ENCODE assay signal across 8 cellular contexts in genomic region chr7:27168265-27168947, GRCh38. TPM values are rescaled to one million over a fixed set of nuclear protein-coding genes. Genes with fewer than 3 reads are reported as not detected.
DNase-seq lines count a peak whose midpoint lies in the region; ATAC-seq, FAIRE-seq and TF ChIP-seq lines count a peak whose summit lies in the region.

No MANE protein-coding gene starts in this region.

- H3K4me1 ChIP-seq in astrocyte (ENCODE audit: insufficient read depth, low read length) (peaks cover 4% of the 10 kb centered on the region), neural progenitor cell (no peaks in the 10 kb centered on the region)

- H3K27ac ChIP-seq in astrocyte (ENCODE audit: low read depth, low read length) (no peak overlapping the region), neural progenitor cell (no peak overlapping the region)

- H3K4me3 Mint-ChIP-seq in astrocyte (ENCODE audit: unreplicated experiment) (no peak overlapping the region), neural progenitor cell (no peak overlapping the region)

- H3K79me2 ChIP-seq in astrocyte (ENCODE audit: insufficient read depth, low read length) = no peaks in the 10 kb centered on the region
- no peaks in the 10 kb centered on the region for H3K79me2 ChIP-seq in neural progenitor cell (ENCODE audit: low read depth)

- H2AFZ ChIP-seq in astrocyte (ENCODE audit: low read depth, low read length) (no peak overlapping the region), neural progenitor cell (replicated peaks) (no peak overlapping the region)

- H3K27ac Mint-ChIP-seq in astrocyte (ENCODE audit: unreplicated experiment) = peak overlapping the region; percentile 53
- H3K27ac Mint-ChIP-seq in neural progenitor cell = no peak overlapping the region

- H3K4me3 ChIP-seq in astrocyte (ENCODE audit: insufficient read depth, low read depth, low read length) = no peak overlapping the region
- H3K4me3 ChIP-seq in neural progenitor cell = no peak overlapping the region

- no peaks in the 10 kb centered on the region for H3K36me3 Mint-ChIP-seq in astrocyte (ENCODE audit: low read depth, unreplicated experiment)
- H3K36me3 Mint-ChIP-seq in neural progenitor cell = no peaks in the 10 kb centered on the region

- in situ Hi-C loops in KBM-7 (cut with MboI; ENCODE audit: low pct_unique_long_range_greater_than_20kb, low sequenced_read_pairs) = loop anchor here (25.0 kb wide), 1 partner anchor 1306 kb away; no protein-coding TSS in a partner anchor

- peaks cover 73% of the 10 kb centered on the region for H3K27me3 Mint-ChIP-seq in astrocyte (ENCODE audit: low read depth, unreplicated experiment)
- peaks cover 81% of the 10 kb centered on the region for H3K27me3 Mint-ChIP-seq in neural progenitor cell (ENCODE audit: insufficient read depth, low read depth)

- peaks cover 12% of the 10 kb centered on the region for H3K9me3 ChIP-seq in astrocyte (ENCODE audit: insufficient read depth, low read depth, low read length)
- H3K9me3 ChIP-seq in neural progenitor cell (ENCODE audit: low read depth) = no peaks in the 10 kb centered on the region

- H3F3A ChIP-seq in neural progenitor cell (ENCODE audit: low read depth) = no peaks in the 10 kb centered on the region

- DNase-seq in DMS79 treated with DMSO at 0.1 percent for 48 hours (lab: John Stamatoyannopoulos, UW) = peak; percentile 75
- DNase-seq in KBM-7 = peak; percentile 86
- DNase-seq in astrocyte (ENCODE audit: low read depth) = no peak
- peak; percentile 59 for DNase-seq in neural progenitor cell (ENCODE audit: low spot score)
- no peak for DNase-seq in SHP77 treated with DMSO at 0.1 percent for 48 hours (lab: John Stamatoyannopoulos, UW)
- no peak for DNase-seq in NCI-H1048 (lab: John Stamatoyannopoulos, UW)

- H3K4me1 Mint-ChIP-seq in astrocyte (ENCODE audit: low read depth, unreplicated experiment) = no peaks in the 10 kb centered on the region
- H3K4me1 Mint-ChIP-seq in neural progenitor cell = peaks cover 2% of the 10 kb centered on the region

- H3K9ac ChIP-seq in astrocyte (ENCODE audit: low read length) (no peak overlapping the region), neural progenitor cell (no peak overlapping the region)

- FAIRE-seq in astrocyte (lab: Jason Lieb, UNC) = no peak

- H3K36me3 ChIP-seq in astrocyte (ENCODE audit: insufficient read depth, low read length) (no peaks in the 10 kb centered on the region), neural progenitor cell (no peaks in the 10 kb centered on the region)

- H4K20me1 ChIP-seq in astrocyte (ENCODE audit: insufficient read depth, low read length) (peaks cover 6% of the 10 kb centered on the region), neural progenitor cell (ENCODE audit: low read depth) (peaks cover 97% of the 10 kb centered on the region)

- ATAC-seq in GM19467 (IDR thresholded peaks at IDR 0.05; ENCODE audit: unreplicated experiment) = no peak
- ATAC-seq in GM18519 (IDR thresholded peaks at IDR 0.05; ENCODE audit: low FRiP score, unreplicated experiment) = no peak

- H3K4me2 ChIP-seq in astrocyte (ENCODE audit: low read length) = no peak overlapping the region
- no peak overlapping the region for H3K4me2 ChIP-seq in neural progenitor cell

- H3K9me3 Mint-ChIP-seq in astrocyte (ENCODE audit: unreplicated experiment) (peaks cover 35% of the 10 kb centered on the region), neural progenitor cell (peaks cover 6% of the 10 kb centered on the region)

- TF ChIP-seq CTCF in astrocyte (IDR thresholded peaks at IDR 0.05; ENCODE audit: insufficient read depth, low read depth, low read length) = no peak
- peak; percentile 6 for TF ChIP-seq CTCF in neural progenitor cell (IDR thresholded peaks at IDR 0.05)

- peaks cover 95% of the 10 kb centered on the region for H3K27me3 ChIP-seq in astrocyte (ENCODE audit: insufficient read depth, low read length)
- peaks cover 100% of the 10 kb centered on the region for H3K27me3 ChIP-seq in neural progenitor cell

RNA-seq across cellular contexts. Expression of gene HOXA9, which starts 3.1 kb away (rescaled TPM):
- not detected in 2 replicates for total RNA-seq in astrocyte
- not detected in 2 replicates for total RNA-seq in neural progenitor cell (ENCODE audit: low replicate concordance)

RNA-seq across cellular contexts. Expression of gene HOXA10, which starts 5.7 kb away (rescaled TPM):
- total RNA-seq in astrocyte (not detected in 2 replicates), neural progenitor cell (ENCODE audit: low replicate concordance) (not detected in 2 replicates)

RNA-seq across cellular contexts. Expression of gene HOXA7, which starts 11.9 kb away (rescaled TPM):
- total RNA-seq in astrocyte (not detected in 2 replicates), neural progenitor cell (ENCODE audit: low replicate concordance) (not detected in 2 replicates)

RNA-seq across cellular contexts. Expression of gene HOXA3, which starts 16.0 kb away (rescaled TPM):
- total RNA-seq in astrocyte = not detected in 2 replicates
- not detected in 2 replicates for total RNA-seq in neural progenitor cell (ENCODE audit: low replicate concordance)

RNA-seq across cellular contexts. Expression of gene HOXA11, which starts 16.6 kb away (rescaled TPM):
- not detected in 2 replicates for total RNA-seq in astrocyte
- total RNA-seq in neural progenitor cell (ENCODE audit: low replicate concordance) = not detected in 2 replicates

Comparison
In these comparisons a context has a peak if more than half of its experiments do, and no peak if none do; other contexts are left out.
1. DNase-seq: peak in DMS79 treated with DMSO at 0.1 percent for 48 hours (single experiment), KBM-7 (single experiment) and neural progenitor cell (single experiment); none in astrocyte (single experiment), SHP77 treated with DMSO at 0.1 percent for 48 hours (single experiment) and NCI-H1048 (single experiment).